1 cellular context compared by ENCODE assay signal in genomic region chr9:128149001-128149701, GRCh38.
A peak's percentile ranks its signal among the peaks of the same experiment; 100 is the strongest.
TF ChIP-seq lines count a peak whose summit lies in the region.

Gene LCN2, plus strand, starts transcription at chr9:128149453. Its CDS starts 73 bp downstream, at chr9:128149526.

TF ChIP-seq in HepG2, 621 proteins besides CTCF, POLR2A, EP300 and RAD21 (continued from another document and continues in another):
- no peak for TF ChIP-seq HIC2 (CRISPR knock-in tag; IDR thresholded peaks at IDR 0.05; ENCODE audit: low read depth)
- TF ChIP-seq HOXD1 (CRISPR knock-in tag; IDR thresholded peaks at IDR 0.05): no peak
- TF ChIP-seq RAD51 (IDR thresholded peaks at IDR 0.05; ENCODE audit: borderline replicate concordance): no peak
- no peak for TF ChIP-seq TEAD2 (CRISPR knock-in tag; IDR thresholded peaks at IDR 0.05)
- TF ChIP-seq SOX6 (IDR thresholded peaks at IDR 0.05): no peak
- 0 out of 2 replicates have a peak, but pooled peaks have one; percentile 14 for TF ChIP-seq SOX6 (CRISPR knock-in tag; IDR thresholded peaks at IDR 0.05)
- no peak for TF ChIP-seq AGO1 (IDR thresholded peaks at IDR 0.05; ENCODE audit: low read depth, low read length, poor library complexity, severe bottlenecking)
- peak; percentile 30 for TF ChIP-seq ZNF687 (CRISPR knock-in tag; IDR thresholded peaks at IDR 0.05)
- no peak for TF ChIP-seq NFE2 (CRISPR knock-in tag; IDR thresholded peaks at IDR 0.05)
- TF ChIP-seq ZNF343 (CRISPR knock-in tag; IDR thresholded peaks at IDR 0.05): no peak
- TF ChIP-seq MTF1 (CRISPR knock-in tag; IDR thresholded peaks at IDR 0.05): no peak
- TF ChIP-seq ZNF430 (CRISPR knock-in tag; IDR thresholded peaks at IDR 0.05): no peak
- TF ChIP-seq, protein P1, sequence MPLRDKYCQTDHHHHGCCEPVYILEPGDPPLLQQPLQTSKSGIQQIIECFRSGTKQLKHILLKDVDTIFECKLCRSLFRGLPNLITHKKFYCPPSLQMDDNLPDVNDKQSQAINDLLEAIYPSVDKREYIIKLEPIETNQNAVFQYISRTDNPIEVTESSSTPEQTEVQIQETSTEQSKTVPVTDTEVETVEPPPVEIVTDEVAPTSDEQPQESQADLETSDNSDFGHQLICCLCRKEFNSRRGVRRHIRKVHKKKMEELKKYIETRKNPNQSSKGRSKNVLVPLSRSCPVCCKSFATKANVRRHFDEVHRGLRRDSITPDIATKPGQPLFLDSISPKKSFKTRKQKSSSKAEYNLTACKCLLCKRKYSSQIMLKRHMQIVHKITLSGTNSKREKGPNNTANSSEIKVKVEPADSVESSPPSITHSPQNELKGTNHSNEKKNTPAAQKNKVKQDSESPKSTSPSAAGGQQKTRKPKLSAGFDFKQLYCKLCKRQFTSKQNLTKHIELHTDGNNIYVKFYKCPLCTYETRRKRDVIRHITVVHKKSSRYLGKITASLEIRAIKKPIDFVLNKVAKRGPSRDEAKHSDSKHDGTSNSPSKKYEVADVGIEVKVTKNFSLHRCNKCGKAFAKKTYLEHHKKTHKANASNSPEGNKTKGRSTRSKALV (CRISPR knock-in tag; IDR thresholded peaks at IDR 0.05): no peak
- no peak for TF ChIP-seq ZNF292 (CRISPR knock-in tag; IDR thresholded peaks at IDR 0.05; ENCODE audit: borderline replicate concordance, low read depth)
- no peak for TF ChIP-seq STAG1 (CRISPR knock-in tag; IDR thresholded peaks at IDR 0.05)
- no peak for TF ChIP-seq ZNF136 (CRISPR knock-in tag; IDR thresholded peaks at IDR 0.05; ENCODE audit: low read depth)
- no peak for TF ChIP-seq ZNF788 (CRISPR knock-in tag; IDR thresholded peaks at IDR 0.05; ENCODE audit: borderline replicate concordance)
- TF ChIP-seq ADNP (CRISPR knock-in tag; IDR thresholded peaks at IDR 0.05): no peak
- no peak for TF ChIP-seq GPBP1L1 (CRISPR knock-in tag; IDR thresholded peaks at IDR 0.05)
- no peak for TF ChIP-seq ZNF432 (CRISPR knock-in tag; IDR thresholded peaks at IDR 0.05; ENCODE audit: borderline replicate concordance)
- TF ChIP-seq ZNF547 (CRISPR knock-in tag; IDR thresholded peaks at IDR 0.05): no peak
- no peak for TF ChIP-seq ZEB1 (IDR thresholded peaks at IDR 0.05; ENCODE audit: insufficient replicate concordance, low read depth)
- TF ChIP-seq ZNF629 (CRISPR knock-in tag; conservative IDR thresholded peaks at IDR 0.05): no peak
- no peak for TF ChIP-seq ZNF879 (CRISPR knock-in tag; IDR thresholded peaks at IDR 0.05)
- 0 out of 2 replicates have a peak, but pooled peaks have one; percentile 40 for TF ChIP-seq ELF3 (CRISPR knock-in tag; IDR thresholded peaks at IDR 0.05)
- no peak for TF ChIP-seq PHF20 (CRISPR knock-in tag; IDR thresholded peaks at IDR 0.05)
- TF ChIP-seq TCF7L2 (IDR thresholded peaks at IDR 0.05; ENCODE audit: low read depth, low read length): no peak
- no peak for TF ChIP-seq MEF2D (CRISPR knock-in tag; IDR thresholded peaks at IDR 0.05)
- no peak for TF ChIP-seq ARID3A (IDR thresholded peaks at IDR 0.05; ENCODE audit: low read depth, low read length)
- no peak for TF ChIP-seq ZNF30 (CRISPR knock-in tag; IDR thresholded peaks at IDR 0.05)
- no peak for TF ChIP-seq ZNF207 (IDR thresholded peaks at IDR 0.05; ENCODE audit: borderline replicate concordance)
- TF ChIP-seq ONECUT2 (CRISPR knock-in tag; IDR thresholded peaks at IDR 0.05): no peak
- TF ChIP-seq ZNF205 (CRISPR knock-in tag; IDR thresholded peaks at IDR 0.05): no peak
- peak; percentile 30; the same call in 1 of the 2 replicates for TF ChIP-seq SAP130 (CRISPR knock-in tag; IDR thresholded peaks at IDR 0.05; ENCODE audit: low read depth)
- TF ChIP-seq, protein P2, sequence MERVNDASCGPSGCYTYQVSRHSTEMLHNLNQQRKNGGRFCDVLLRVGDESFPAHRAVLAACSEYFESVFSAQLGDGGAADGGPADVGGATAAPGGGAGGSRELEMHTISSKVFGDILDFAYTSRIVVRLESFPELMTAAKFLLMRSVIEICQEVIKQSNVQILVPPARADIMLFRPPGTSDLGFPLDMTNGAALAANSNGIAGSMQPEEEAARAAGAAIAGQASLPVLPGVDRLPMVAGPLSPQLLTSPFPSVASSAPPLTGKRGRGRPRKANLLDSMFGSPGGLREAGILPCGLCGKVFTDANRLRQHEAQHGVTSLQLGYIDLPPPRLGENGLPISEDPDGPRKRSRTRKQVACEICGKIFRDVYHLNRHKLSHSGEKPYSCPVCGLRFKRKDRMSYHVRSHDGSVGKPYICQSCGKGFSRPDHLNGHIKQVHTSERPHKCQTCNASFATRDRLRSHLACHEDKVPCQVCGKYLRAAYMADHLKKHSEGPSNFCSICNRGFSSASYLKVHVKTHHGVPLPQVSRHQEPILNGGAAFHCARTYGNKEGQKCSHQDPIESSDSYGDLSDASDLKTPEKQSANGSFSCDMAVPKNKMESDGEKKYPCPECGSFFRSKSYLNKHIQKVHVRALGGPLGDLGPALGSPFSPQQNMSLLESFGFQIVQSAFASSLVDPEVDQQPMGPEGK (CRISPR knock-in tag; IDR thresholded peaks at IDR 0.05): peak; percentile 40
- TF ChIP-seq DNMT1 (CRISPR knock-in tag; IDR thresholded peaks at IDR 0.05): no peak
- no peak for TF ChIP-seq MBD4 (IDR thresholded peaks at IDR 0.05; ENCODE audit: borderline replicate concordance, low read length)
- peak; percentile 42; the same call in 1 of the 2 replicates for TF ChIP-seq ETV5 (CRISPR knock-in tag; IDR thresholded peaks at IDR 0.05; ENCODE audit: borderline replicate concordance)
- no peak for TF ChIP-seq MYPOP (CRISPR knock-in tag; IDR thresholded peaks at IDR 0.05)
- no peak for TF ChIP-seq ARNTL (CRISPR knock-in tag; IDR thresholded peaks at IDR 0.05)
- no peak for TF ChIP-seq ZNF33A (CRISPR knock-in tag; IDR thresholded peaks at IDR 0.05; ENCODE audit: borderline replicate concordance)
- TF ChIP-seq IKZF1 (IDR thresholded peaks at IDR 0.05): no peak
- TF ChIP-seq KDM4B (CRISPR knock-in tag; IDR thresholded peaks at IDR 0.05): no peak
- no peak for TF ChIP-seq KLF9 (CRISPR knock-in tag; IDR thresholded peaks at IDR 0.05; ENCODE audit: low read depth)
- TF ChIP-seq, protein P3, sequence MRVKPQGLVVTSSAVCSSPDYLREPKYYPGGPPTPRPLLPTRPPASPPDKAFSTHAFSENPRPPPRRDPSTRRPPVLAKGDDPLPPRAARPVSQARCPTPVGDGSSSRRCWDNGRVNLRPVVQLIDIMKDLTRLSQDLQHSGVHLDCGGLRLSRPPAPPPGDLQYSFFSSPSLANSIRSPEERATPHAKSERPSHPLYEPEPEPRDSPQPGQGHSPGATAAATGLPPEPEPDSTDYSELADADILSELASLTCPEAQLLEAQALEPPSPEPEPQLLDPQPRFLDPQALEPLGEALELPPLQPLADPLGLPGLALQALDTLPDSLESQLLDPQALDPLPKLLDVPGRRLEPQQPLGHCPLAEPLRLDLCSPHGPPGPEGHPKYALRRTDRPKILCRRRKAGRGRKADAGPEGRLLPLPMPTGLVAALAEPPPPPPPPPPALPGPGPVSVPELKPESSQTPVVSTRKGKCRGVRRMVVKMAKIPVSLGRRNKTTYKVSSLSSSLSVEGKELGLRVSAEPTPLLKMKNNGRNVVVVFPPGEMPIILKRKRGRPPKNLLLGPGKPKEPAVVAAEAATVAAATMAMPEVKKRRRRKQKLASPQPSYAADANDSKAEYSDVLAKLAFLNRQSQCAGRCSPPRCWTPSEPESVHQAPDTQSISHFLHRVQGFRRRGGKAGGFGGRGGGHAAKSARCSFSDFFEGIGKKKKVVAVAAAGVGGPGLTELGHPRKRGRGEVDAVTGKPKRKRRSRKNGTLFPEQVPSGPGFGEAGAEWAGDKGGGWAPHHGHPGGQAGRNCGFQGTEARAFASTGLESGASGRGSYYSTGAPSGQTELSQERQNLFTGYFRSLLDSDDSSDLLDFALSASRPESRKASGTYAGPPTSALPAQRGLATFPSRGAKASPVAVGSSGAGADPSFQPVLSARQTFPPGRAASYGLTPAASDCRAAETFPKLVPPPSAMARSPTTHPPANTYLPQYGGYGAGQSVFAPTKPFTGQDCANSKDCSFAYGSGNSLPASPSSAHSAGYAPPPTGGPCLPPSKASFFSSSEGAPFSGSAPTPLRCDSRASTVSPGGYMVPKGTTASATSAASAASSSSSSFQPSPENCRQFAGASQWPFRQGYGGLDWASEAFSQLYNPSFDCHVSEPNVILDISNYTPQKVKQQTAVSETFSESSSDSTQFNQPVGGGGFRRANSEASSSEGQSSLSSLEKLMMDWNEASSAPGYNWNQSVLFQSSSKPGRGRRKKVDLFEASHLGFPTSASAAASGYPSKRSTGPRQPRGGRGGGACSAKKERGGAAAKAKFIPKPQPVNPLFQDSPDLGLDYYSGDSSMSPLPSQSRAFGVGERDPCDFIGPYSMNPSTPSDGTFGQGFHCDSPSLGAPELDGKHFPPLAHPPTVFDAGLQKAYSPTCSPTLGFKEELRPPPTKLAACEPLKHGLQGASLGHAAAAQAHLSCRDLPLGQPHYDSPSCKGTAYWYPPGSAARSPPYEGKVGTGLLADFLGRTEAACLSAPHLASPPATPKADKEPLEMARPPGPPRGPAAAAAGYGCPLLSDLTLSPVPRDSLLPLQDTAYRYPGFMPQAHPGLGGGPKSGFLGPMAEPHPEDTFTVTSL (CRISPR knock-in tag; IDR thresholded peaks at IDR 0.05; ENCODE audit: borderline replicate concordance): no peak
- TF ChIP-seq ZSCAN30 (CRISPR knock-in tag; IDR thresholded peaks at IDR 0.05): no peak
- TF ChIP-seq ZBTB7B (CRISPR knock-in tag; IDR thresholded peaks at IDR 0.05): 0 out of 2 replicates have a peak, but pooled peaks have one; percentile 19
- no peak for TF ChIP-seq TAF15 (IDR thresholded peaks at IDR 0.05; ENCODE audit: low read depth, low read length, poor library complexity, severe bottlenecking)
- no peak for TF ChIP-seq ZNF367 (CRISPR knock-in tag; IDR thresholded peaks at IDR 0.05; ENCODE audit: borderline replicate concordance)
- TF ChIP-seq ZNF263 (CRISPR knock-in tag; IDR thresholded peaks at IDR 0.05): no peak
